Comparison of ENCODE assay signal across 8 cellular contexts in genomic region chr11:13114566-13115465, GRCh38.
DNase-seq lines count a peak whose midpoint lies in the region; ATAC-seq and TF ChIP-seq lines count a peak whose summit lies in the region.

No MANE protein-coding gene starts in this region.

- H3K4me1 Mint-ChIP-seq in activated CD4-positive, alpha-beta T cell treated with anti-CD3 and anti-CD28 coated beads for 36 hours, result no peaks in the 10 kb centered on the region

- DNase-seq in COLO668 (lab: John Stamatoyannopoulos, UW; ENCODE audit: unreplicated experiment), result peak; percentile 93
- DNase-seq in H7, result peak; percentile 72
- DNase-seq in NCI-H748 (lab: John Stamatoyannopoulos, UW; ENCODE audit: unreplicated experiment), result peak; percentile 99
- peak; percentile 41 for DNase-seq in iPS DF 4.7 (ENCODE audit: extremely low read depth, low spot score)
- no peak for DNase-seq in lower leg skin (ENCODE audit: low spot score in 2 of 2)
- no peak for DNase-seq in activated T-cell treated with anti-CD3 and anti-CD28 coated beads for 4 hours
- DNase-seq in DMS114 treated with DMSO at 0.1 percent for 48 hours (lab: John Stamatoyannopoulos, UW; ENCODE audit: unreplicated experiment), result no peak
- DNase-seq in activated CD4-positive, alpha-beta T cell treated with anti-CD3 and anti-CD28 coated beads for 36 hours, result no peak

- POLR2A ChIA-PET in activated CD4-positive, alpha-beta T cell treated with anti-CD3 and anti-CD28 coated beads for 36 hours (lab: Charles Lee), result no interaction called here

- WGBS in lower leg skin, 2 donors, result 83 to 86% methylated on average over 6 of the region's 6 CpGs

- peaks cover 24% of the 10 kb centered on the region for H3K27me3 Mint-ChIP-seq in activated CD4-positive, alpha-beta T cell treated with anti-CD3 and anti-CD28 coated beads for 36 hours

- H3K27ac Mint-ChIP-seq in activated CD4-positive, alpha-beta T cell treated with anti-CD3 and anti-CD28 coated beads for 36 hours, result no peak overlapping the region

- CTCF ChIA-PET in activated CD4-positive, alpha-beta T cell treated with anti-CD3 and anti-CD28 coated beads for 36 hours (lab: Charles Lee), result no interaction called here

- no peak for TF ChIP-seq POLR2A in lower leg skin (IDR thresholded peaks at IDR 0.05)

- ATAC-seq in activated CD4-positive, alpha-beta T cell treated with anti-CD3 and anti-CD28 coated beads for 36 hours, result no peak

- no peaks in the 10 kb centered on the region for H3K9me3 Mint-ChIP-seq in activated CD4-positive, alpha-beta T cell treated with anti-CD3 and anti-CD28 coated beads for 36 hours (ENCODE audit: low read depth)

- H3K4me3 ChIP-seq in H7 (ENCODE audit: insufficient read depth, low read depth, low read length), result no peak overlapping the region
- H3K4me3 ChIP-seq in lower leg skin (ENCODE audit: low read depth, poor library complexity, severe bottlenecking), result no peak overlapping the region

- intact Hi-C loops in lower leg skin (cut with DNase I; ENCODE audit: low total_unique reads), result no loop called here
- intact Hi-C loops in activated CD4-positive, alpha-beta T cell treated with anti-CD3 and anti-CD28 coated beads for 36 hours (cut with DNase I, micrococcal nuclease), result no loop called here

- no peak for TF ChIP-seq CTCF in lower leg skin (IDR thresholded peaks at IDR 0.05)

- H3K4me3 Mint-ChIP-seq in activated CD4-positive, alpha-beta T cell treated with anti-CD3 and anti-CD28 coated beads for 36 hours, result no peak overlapping the region

- no peaks in the 10 kb centered on the region; the same call in 1 of the 2 replicates for H3K27me3 ChIP-seq in H7 (ENCODE audit: control insufficient read depth, insufficient read depth, low read length)

- H3K36me3 ChIP-seq in H7 (replicated peaks; ENCODE audit: control insufficient read depth, insufficient read depth, low read length), result no peaks in the 10 kb centered on the region

- H3K36me3 Mint-ChIP-seq in activated CD4-positive, alpha-beta T cell treated with anti-CD3 and anti-CD28 coated beads for 36 hours (ENCODE audit: low read depth), result no peaks in the 10 kb centered on the region

Comparison
In these comparisons a context has a peak if more than half of its experiments do, and no peak if none do; other contexts are left out.
1. DNase-seq: peak in COLO668 (single experiment), H7 (single experiment), NCI-H748 (single experiment) and iPS DF 4.7 (single experiment); none in lower leg skin (0 of 2), activated T-cell treated with anti-CD3 and anti-CD28 coated beads for 4 hours (single experiment), DMS114 treated with DMSO at 0.1 percent for 48 hours (single experiment) and activated CD4-positive, alpha-beta T cell treated with anti-CD3 and anti-CD28 coated beads for 36 hours (single experiment).